12 cellular contexts compared by ENCODE assay signal in the genomic region with DNA sequence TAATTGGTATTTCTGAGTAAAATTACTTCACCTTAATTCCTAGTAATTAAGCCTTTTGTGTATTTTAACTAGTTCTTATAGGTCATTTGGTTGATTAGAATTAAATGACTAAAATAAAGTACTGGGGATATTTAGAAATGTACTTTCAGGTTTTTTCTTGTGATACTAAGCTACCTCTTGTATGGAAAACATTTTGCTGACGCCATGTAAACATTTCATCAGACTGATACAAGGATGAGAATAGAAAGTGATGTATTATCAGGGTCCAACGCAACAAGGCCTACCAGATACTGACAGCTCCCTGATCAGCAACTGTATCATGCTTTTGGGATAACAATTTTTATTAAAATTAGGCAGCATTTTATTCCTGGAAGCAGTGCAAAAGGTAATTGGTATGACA. TPM values are rescaled to one million over a fixed set of nuclear protein-coding genes. Genes with fewer than 3 reads are reported as not detected.
DNase-seq lines count a peak whose midpoint lies in the region; ATAC-seq and TF ChIP-seq lines count a peak whose summit lies in the region.
"Had no signal": no experiment of that assay in that cellular context is flagged by ENCODE, and none has a peak within 500 bp of the region (broad histone marks: within the 10 kb centered on the region; RNA-seq: fewer than 3 reads in every experiment).

No MANE protein-coding gene starts in this region.

- CTCF ChIA-PET in activated CD8-positive, alpha-beta T cell treated with anti-CD3 and anti-CD28 coated beads, Interleukin-2, amount 10 ng/mL, durations not matched to agents 7 days and 5 days (lab: Charles Lee), result interaction anchor here (1.1 to 5.0 kb wide), 7 partner anchors 12 to 84 kb away, joined by 3 to 63 read pairs (median 14); a partner anchor contains a TSS

- H3K27ac ChIP-seq in heart right ventricle, result no peak overlapping the region
- no peak overlapping the region for H3K27ac ChIP-seq in iPS-18a (ENCODE audit: low read length)
- no peak overlapping the region for H3K27ac ChIP-seq in substantia nigra (ENCODE audit: low read depth, low read length, poor library complexity, severe bottlenecking)

- no peaks in the 10 kb centered on the region for H3K9me3 ChIP-seq in heart right ventricle
- no peaks in the 10 kb centered on the region for H3K9me3 ChIP-seq in iPS-18a (ENCODE audit: control insufficient read depth, low read depth, low read length)
- H3K9me3 ChIP-seq: BE2C had no signal

- TF ChIP-seq CTCF in heart right ventricle (IDR thresholded peaks at IDR 0.05) (no peak), type B pancreatic cell (conservative IDR thresholded peaks at IDR 0.05) (no peak)

- intact Hi-C loops in heart right ventricle (cut with DNase I) (no loop called here), cardiac septum (cut with DNase I) (no loop called here)

- no peaks in the 10 kb centered on the region for H3K27me3 ChIP-seq in heart right ventricle
- H3K27me3 ChIP-seq in iPS-18a (ENCODE audit: control insufficient read depth, insufficient read depth, low read length), result no peaks in the 10 kb centered on the region
- H3K27me3 ChIP-seq: BE2C had no signal

- DNase-seq in heart right ventricle, result no peak
- no peak for DNase-seq in cardiac septum (ENCODE audit: low spot score)
- no peak for DNase-seq in activated CD8-positive, alpha-beta T cell treated with anti-CD3 and anti-CD28 coated beads, Interleukin-2, amount 10 ng/mL, durations not matched to agents 7 days and 5 days
- no peak for DNase-seq in type B pancreatic cell (ENCODE audit: extremely low spot score, unreplicated experiment)
- no peak for DNase-seq in activated CD8-positive, alpha-beta memory T cell treated with anti-CD3 and anti-CD28 coated beads, Interleukin-2, amount 50 U/mL, for 48 hours
- DNase-seq in substantia nigra (lab: John Stamatoyannopoulos, UW), result no peak
- DNase-seq: BE2C; stimulated activated CD4-positive, alpha-beta T cell treated with anti-CD3 and anti-CD28 coated beads, Interleukin-12 subunit alpha, Interleukin-12 subunit beta, amount 100 ng/mL, for 4 hours had no signal

- WGBS in heart right ventricle, 2 donors, result 37 to 41% methylated on average over 2 of the region's 2 CpGs

- no peak overlapping the region for H3K9ac ChIP-seq in iPS-18a (ENCODE audit: low read length)

- peaks cover 55% of the 10 kb centered on the region for H3K4me1 Mint-ChIP-seq in activated CD8-positive, alpha-beta T cell treated with anti-CD3 and anti-CD28 coated beads, Interleukin-2, amount 10 ng/mL, durations not matched to agents 7 days and 5 days (ENCODE audit: low read depth)
- peaks cover 27% of the 10 kb centered on the region for H3K4me1 Mint-ChIP-seq in type B pancreatic cell (ENCODE audit: unreplicated experiment)

- ATAC-seq in heart right ventricle (no peak), HG03469 (IDR thresholded peaks at IDR 0.05; ENCODE audit: unreplicated experiment) (no peak)
- no peak for ATAC-seq in activated CD8-positive, alpha-beta T cell treated with anti-CD3 and anti-CD28 coated beads, Interleukin-2, amount 10 ng/mL, durations not matched to agents 7 days and 5 days

- H3K27me3 Mint-ChIP-seq in activated CD8-positive, alpha-beta T cell treated with anti-CD3 and anti-CD28 coated beads, Interleukin-2, amount 10 ng/mL, durations not matched to agents 7 days and 5 days (ENCODE audit: low read depth), result no peaks in the 10 kb centered on the region
- no peaks in the 10 kb centered on the region for H3K27me3 Mint-ChIP-seq in type B pancreatic cell

- H3K4me3 Mint-ChIP-seq in activated CD8-positive, alpha-beta T cell treated with anti-CD3 and anti-CD28 coated beads, Interleukin-2, amount 10 ng/mL, durations not matched to agents 7 days and 5 days, result peak overlapping the region; percentile 38
- H3K4me3 Mint-ChIP-seq in type B pancreatic cell, result peak overlapping the region; percentile 96

- H3K9me3 Mint-ChIP-seq in activated CD8-positive, alpha-beta T cell treated with anti-CD3 and anti-CD28 coated beads, Interleukin-2, amount 10 ng/mL, durations not matched to agents 7 days and 5 days (ENCODE audit: insufficient read depth), result no peaks in the 10 kb centered on the region
- H3K9me3 Mint-ChIP-seq in type B pancreatic cell, result no peaks in the 10 kb centered on the region

- no peak overlapping the region for H3K27ac Mint-ChIP-seq in activated CD8-positive, alpha-beta T cell treated with anti-CD3 and anti-CD28 coated beads, Interleukin-2, amount 10 ng/mL, durations not matched to agents 7 days and 5 days
- peak overlapping the region; percentile 46 for H3K27ac Mint-ChIP-seq in type B pancreatic cell

- peaks cover 0 to 49% (median 28%) of the 10 kb centered on the region in 9 donors for H3K36me3 ChIP-seq in heart right ventricle
- H3K36me3 ChIP-seq in iPS-18a (ENCODE audit: control insufficient read depth, low read depth, low read length), result peaks cover 50% of the 10 kb centered on the region

- H3K4me3 ChIP-seq in heart right ventricle (peak overlapping the region in 6 of 10 donors; percentile 76 to 91 (median 88)), iPS-18a (ENCODE audit: low read length) (peak overlapping the region; percentile 85)

- POLR2A ChIA-PET in activated CD8-positive, alpha-beta T cell treated with anti-CD3 and anti-CD28 coated beads, Interleukin-2, amount 10 ng/mL, durations not matched to agents 7 days and 5 days (lab: Charles Lee), result interaction anchor here (0.6 to 2.3 kb wide), 5 partner anchors 20 to 375 kb away, joined by 3 to 16 read pairs (median 6); a partner anchor contains a TSS

- H3K36me3 Mint-ChIP-seq in activated CD8-positive, alpha-beta T cell treated with anti-CD3 and anti-CD28 coated beads, Interleukin-2, amount 10 ng/mL, durations not matched to agents 7 days and 5 days (ENCODE audit: low read depth), result peaks cover 45% of the 10 kb centered on the region
- H3K36me3 Mint-ChIP-seq in type B pancreatic cell, result peaks cover 35% of the 10 kb centered on the region

- peaks cover 14 to 57% (median 33%) of the 10 kb centered on the region in 9 donors for H3K4me1 ChIP-seq in heart right ventricle
- peaks cover 15% of the 10 kb centered on the region for H3K4me1 ChIP-seq in iPS-18a (ENCODE audit: control insufficient read depth, low read depth, low read length)

RNA-seq across cellular contexts. Expression of a gene that starts 1.7 kb away (rescaled TPM):
- total RNA-seq in heart right ventricle (10 to 100 TPM; 57.8 to 85.5 (median 68.8) TPM), cardiac septum (77.7 TPM), type B pancreatic cell (ENCODE audit: low replicate concordance) (134 and 171 TPM in 2 replicates)
- polyA plus RNA-seq in heart right ventricle, result 10 to 100 TPM; 48.6 to 50.9 TPM
- 100 to 1,000 TPM; 104 to 110 TPM for total RNA-seq in activated CD8-positive, alpha-beta T cell treated with anti-CD3 and anti-CD28 coated beads, Interleukin-2, amount 10 ng/mL, durations not matched to agents 7 days and 5 days

RNA-seq across cellular contexts. Expression of a gene that starts 19.0 kb away (rescaled TPM):
- total RNA-seq in heart right ventricle, result under 1 TPM in 3 of 10 donors, not detected in 7; 0.12 to 0.57 (median 0.21) TPM
- polyA plus RNA-seq in heart right ventricle, result under 1 TPM; 0.07 to 0.22 TPM
- total RNA-seq in cardiac septum, result not detected
- not detected for total RNA-seq in activated CD8-positive, alpha-beta T cell treated with anti-CD3 and anti-CD28 coated beads, Interleukin-2, amount 10 ng/mL, durations not matched to agents 7 days and 5 days
- 0.34 and 0.74 TPM in 2 replicates for total RNA-seq in type B pancreatic cell (ENCODE audit: low replicate concordance)
- total RNA-seq: bronchial epithelial cell, glomerular endothelial cell had no signal

RNA-seq across cellular contexts. Expression of a gene that starts 57.6 kb away (rescaled TPM):
- total RNA-seq in heart right ventricle, result not detected
- not detected for polyA plus RNA-seq in heart right ventricle
- not detected for total RNA-seq in cardiac septum
- total RNA-seq in activated CD8-positive, alpha-beta T cell treated with anti-CD3 and anti-CD28 coated beads, Interleukin-2, amount 10 ng/mL, durations not matched to agents 7 days and 5 days, result not detected
- 0.43 TPM in 1 of 2 replicates, not detected in the other for total RNA-seq in type B pancreatic cell (ENCODE audit: low replicate concordance)
- total RNA-seq: glomerular endothelial cell had no signal
